1 cellular context compared by ENCODE assay signal in the genomic region with DNA sequence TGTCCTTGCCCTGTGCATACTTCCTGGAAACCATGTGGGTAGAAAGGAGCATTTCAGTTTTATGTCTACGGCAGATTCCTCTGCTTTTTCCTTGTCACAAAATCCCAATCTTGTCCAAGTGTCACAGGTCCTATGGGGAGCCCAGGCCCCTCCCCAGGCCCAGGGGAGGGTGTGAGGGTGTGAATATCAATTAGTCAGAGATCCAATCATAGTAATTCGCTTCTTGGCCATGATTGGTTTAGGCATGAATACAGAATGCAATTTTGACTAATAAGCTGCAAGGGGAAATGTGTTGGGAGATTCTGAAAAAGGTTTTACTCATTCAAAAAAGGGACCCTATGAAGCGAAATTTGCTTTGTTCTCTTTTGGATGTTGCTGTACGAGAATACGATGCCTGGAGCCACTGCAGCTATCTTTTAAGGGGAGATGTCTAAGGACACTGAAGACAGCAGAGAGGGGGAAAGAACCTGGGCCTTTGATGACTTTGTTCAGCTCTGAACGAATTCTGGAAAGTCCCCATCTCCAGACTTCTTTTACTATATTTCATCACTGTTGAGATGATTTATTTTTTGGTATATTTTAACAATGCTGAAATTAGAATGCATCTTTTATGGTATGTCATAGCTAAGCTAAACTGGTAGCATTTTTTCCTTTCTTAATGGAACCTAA.
TF ChIP-seq lines count a peak whose summit lies in the region.

No MANE protein-coding gene starts in this region.

TF ChIP-seq in HEK293T, 16 proteins besides CTCF, POLR2A, EP300 and RAD21 (continued from another document):
- TF ChIP-seq, protein P1, sequence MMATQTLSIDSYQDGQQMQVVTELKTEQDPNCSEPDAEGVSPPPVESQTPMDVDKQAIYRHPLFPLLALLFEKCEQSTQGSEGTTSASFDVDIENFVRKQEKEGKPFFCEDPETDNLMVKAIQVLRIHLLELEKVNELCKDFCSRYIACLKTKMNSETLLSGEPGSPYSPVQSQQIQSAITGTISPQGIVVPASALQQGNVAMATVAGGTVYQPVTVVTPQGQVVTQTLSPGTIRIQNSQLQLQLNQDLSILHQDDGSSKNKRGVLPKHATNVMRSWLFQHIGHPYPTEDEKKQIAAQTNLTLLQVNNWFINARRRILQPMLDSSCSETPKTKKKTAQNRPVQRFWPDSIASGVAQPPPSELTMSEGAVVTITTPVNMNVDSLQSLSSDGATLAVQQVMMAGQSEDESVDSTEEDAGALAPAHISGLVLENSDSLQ (IDR thresholded peaks at IDR 0.05), result no peak
- no peak for TF ChIP-seq ZNF384 (IDR thresholded peaks at IDR 0.05)
